ENCODE assay signal across 19 cellular contexts in genomic region chr11:29334781-29335140, GRCh38.
"Had no signal": no experiment of that assay in that cellular context is flagged by ENCODE, and none has a peak within 500 bp of the region (broad histone marks: within the 10 kb centered on the region; RNA-seq: fewer than 3 reads in every experiment).

No MANE protein-coding gene starts in this region.

- H3K9me3 Mint-ChIP-seq: activated B cell treated with CpG ODN at 0.5 μM for 24 hours; activated CD4-positive, alpha-beta T cell treated with anti-CD3 and anti-CD28 coated beads, Interleukin-2, amount 10 ng/mL, durations not matched to agents 24 days and 14 days; activated naive CD8-positive, alpha-beta T cell treated with anti-CD3 and anti-CD28 coated beads, Interleukin-2, amount 50 U/mL, for 24 hours; activated T-cell treated with anti-CD3 and anti-CD28 coated beads, Interleukin-2, amount 50 U/mL, for 4 hours had no signal

- H3K36me3 Mint-ChIP-seq: activated CD4-positive, alpha-beta memory T cell treated with anti-CD3 and anti-CD28 coated beads for 36 hours; activated naive CD4-positive, alpha-beta T cell treated with anti-CD3 and anti-CD28 coated beads, Interleukin-2, amount 50 U/mL, for 72 hours had no signal

- H3K27me3 ChIP-seq: brain microvascular endothelial cell had no signal

- H3K4me1 Mint-ChIP-seq: activated B cell treated with CpG ODN at 0.5 μM for 24 hours; activated CD4-positive, alpha-beta T cell treated with anti-CD3 and anti-CD28 coated beads, Interleukin-2, amount 10 ng/mL, durations not matched to agents 24 days and 14 days; activated naive CD8-positive, alpha-beta T cell treated with anti-CD3 and anti-CD28 coated beads, Interleukin-2, amount 50 U/mL, for 24 hours; T-helper 17 cell had no signal

- H3K4me3 Mint-ChIP-seq: activated B cell treated with CpG ODN at 0.5 μM for 24 hours; activated CD4-positive, alpha-beta memory T cell treated with anti-CD3 and anti-CD28 coated beads for 36 hours; activated CD4-positive, alpha-beta T cell treated with anti-CD3 and anti-CD28 coated beads, Interleukin-2, amount 10 ng/mL, durations not matched to agents 24 days and 14 days; activated naive CD8-positive, alpha-beta T cell treated with anti-CD3 and anti-CD28 coated beads, Interleukin-2, amount 50 U/mL, for 24 hours; activated T-cell treated with anti-CD3 and anti-CD28 coated beads, Interleukin-2, amount 50 U/mL, for 4 hours; T-helper 17 cell had no signal

- H3K4me3 ChIP-seq: cardiac muscle cell had no signal

- DNase-seq: activated B cell treated with CpG ODN at 0.5 μM for 24 hours; activated CD4-positive, alpha-beta memory T cell treated with anti-CD3 and anti-CD28 coated beads for 36 hours; activated CD4-positive, alpha-beta T cell treated with anti-CD3 and anti-CD28 coated beads for 1 hour; activated CD4-positive, alpha-beta T cell treated with anti-CD3 and anti-CD28 coated beads, Interleukin-2, amount 10 ng/mL, durations not matched to agents 24 days and 14 days; activated CD8-positive, alpha-beta memory T cell treated with anti-CD3 and anti-CD28 coated beads for 24 hours; activated effector memory CD4-positive, alpha-beta T cell treated with anti-CD3 and anti-CD28 coated beads, Interleukin-2, amount 50 U/mL, for 16 hours; activated naive CD4-positive, alpha-beta T cell treated with Interleukin-2 at 50 U/mL for 16 hours; activated naive CD8-positive, alpha-beta T cell treated with anti-CD3 and anti-CD28 coated beads, Interleukin-2, amount 50 U/mL, for 24 hours; activated T-cell treated with anti-CD3 and anti-CD28 coated beads, Interleukin-2, amount 50 U/mL, for 4 hours; KG1; NCI-H1048; NCI-H187 treated with DMSO at 0.1 percent for 48 hours; NCI-H524 treated with DMSO at 0.1 percent for 48 hours; SIG-M5; T-helper 17 cell; T-helper 9 cell had no signal

- ATAC-seq: activated naive CD4-positive, alpha-beta T cell treated with anti-CD3 and anti-CD28 coated beads, Interleukin-2, amount 50 U/mL, for 72 hours; activated naive CD8-positive, alpha-beta T cell treated with anti-CD3 and anti-CD28 coated beads, Interleukin-2, amount 50 U/mL, for 24 hours; activated T-cell treated with anti-CD3 and anti-CD28 coated beads, Interleukin-2, amount 50 U/mL, for 4 hours; T-helper 17 cell had no signal

- H3K27ac Mint-ChIP-seq: activated B cell treated with CpG ODN at 0.5 μM for 24 hours; activated CD4-positive, alpha-beta memory T cell treated with anti-CD3 and anti-CD28 coated beads for 36 hours; activated CD4-positive, alpha-beta T cell treated with anti-CD3 and anti-CD28 coated beads, Interleukin-2, amount 10 ng/mL, durations not matched to agents 24 days and 14 days; activated naive CD4-positive, alpha-beta T cell treated with anti-CD3 and anti-CD28 coated beads, Interleukin-2, amount 50 U/mL, for 72 hours; activated naive CD8-positive, alpha-beta T cell treated with anti-CD3 and anti-CD28 coated beads, Interleukin-2, amount 50 U/mL, for 24 hours; T-helper 17 cell had no signal

- H3K36me3 ChIP-seq: brain microvascular endothelial cell, cardiac muscle cell had no signal

- H3K27ac ChIP-seq: cardiac muscle cell had no signal
